ENCODE assay signal across 11 cellular contexts in genomic region chr17:83073389-83074063, GRCh38. TPM values are rescaled to one million over a fixed set of nuclear protein-coding genes. Genes with fewer than 3 reads are reported as not detected.
DNase-seq lines count a peak whose midpoint lies in the region; ATAC-seq, FAIRE-seq and TF ChIP-seq lines count a peak whose summit lies in the region.
"Had no signal": no experiment of that assay in that cellular context is flagged by ENCODE, and none has a peak within 500 bp of the region (broad histone marks: within the 10 kb centered on the region; RNA-seq: fewer than 3 reads in every experiment).

No MANE protein-coding gene starts in this region.

- no peaks in the 10 kb centered on the region for H3K27me3 ChIP-seq in SJCRH30
- H3K27me3 ChIP-seq in heart right ventricle = peaks cover 0 to 13% (median 0%) of the 10 kb centered on the region in 7 donors
- peaks cover 0 to 40% (median 8%) of the 10 kb centered on the region in 7 donors for H3K27me3 ChIP-seq in spleen (replicated peaks in 1 of 7)

- WGBS in heart right ventricle, 2 donors = 60 to 74% methylated on average over 32 of the region's 32 CpGs
- 67 to 82% (median 70%) methylated on average over 5 to 32 of the region's 32 CpGs for WGBS in spleen, 5 donors

- H3K27ac ChIP-seq in SJCRH30 (no peak overlapping the region), heart right ventricle (peak overlapping the region in 1 of 10 donors; percentile 25), spleen (peak overlapping the region in 6 of 8 donors; percentile 12 to 51 (median 31))
- H3K27ac ChIP-seq: cardiac muscle cell had no signal

- intact Hi-C loops in heart right ventricle (cut with DNase I) = no loop called here
- intact Hi-C loops in spleen (cut with DNase I; ENCODE audit: low total_unique reads) = no loop called here

- peak in 6 of 8 donors; percentile 5 to 59 (median 44) for ATAC-seq in heart right ventricle

- peak; percentile 88 for DNase-seq in HPDE6-E6E7 (ENCODE audit: extremely low spot score)
- DNase-seq in SJCRH30 = peak; percentile 52 to 57
- no peak for DNase-seq in heart right ventricle
- no peak for DNase-seq in spleen
- DNase-seq in NCI-H1048 (lab: John Stamatoyannopoulos, UW) = no peak
- no peak for DNase-seq in GM19239 (ENCODE audit: insufficient read length, low spot score)
- no peak for DNase-seq in central memory CD4-positive, alpha-beta T cell
- DNase-seq: DMS 273 treated with DMSO at 0.1 percent for 48 hours; NK-92 treated with Interleukin-12 subunit alpha and Interleukin-12 subunit beta, amount 100 ng/mL, for 24 hours had no signal

- FAIRE-seq in GM19239 (lab: Jason Lieb, UNC) = no peak
- FAIRE-seq: GM12891 had no signal

- peaks cover 14% of the 10 kb centered on the region; the same call in 1 of the 2 replicates for H3K4me1 ChIP-seq in SJCRH30
- peaks cover 0 to 31% (median 6%) of the 10 kb centered on the region in 9 donors for H3K4me1 ChIP-seq in heart right ventricle
- peaks cover 0 to 73% (median 27%) of the 10 kb centered on the region in 6 donors for H3K4me1 ChIP-seq in spleen

- H3K4me3 ChIP-seq in SJCRH30 = peak overlapping the region; percentile 7
- H3K4me3 ChIP-seq in heart right ventricle = no peak overlapping the region
- H3K4me3 ChIP-seq in spleen = no peak overlapping the region
- H3K4me3 ChIP-seq: cardiac muscle cell had no signal

- TF ChIP-seq CTCF in heart right ventricle (IDR thresholded peaks at IDR 0.05) = no peak
- no peak for TF ChIP-seq CTCF in spleen (IDR thresholded peaks at IDR 0.05 in 8 of 11, conservative IDR thresholded peaks at IDR 0.05 in 3 of 11)

- H3K9me3 ChIP-seq in SJCRH30 (replicated peaks) = no peaks in the 10 kb centered on the region
- no peaks in the 10 kb centered on the region for H3K9me3 ChIP-seq in heart right ventricle
- H3K9me3 ChIP-seq in spleen = no peaks in the 10 kb centered on the region

- H3K36me3 ChIP-seq in SJCRH30 = no peaks in the 10 kb centered on the region
- H3K36me3 ChIP-seq in heart right ventricle = no peaks in the 10 kb centered on the region
- no peaks in the 10 kb centered on the region for H3K36me3 ChIP-seq in spleen
- H3K36me3 ChIP-seq: cardiac muscle cell had no signal

- no peak for TF ChIP-seq POLR2A in spleen (IDR thresholded peaks at IDR 0.05)

RNA-seq across cellular contexts. Expression of gene METRNL, which starts 5.9 kb away (rescaled TPM):
- 46.2 and 49.7 TPM in 2 replicates for total RNA-seq in SJCRH30 (2014; rRNA removed; shearing (Covaris generic))
- total RNA-seq in heart right ventricle (10 to 100 TPM; 56.0 to 90.1 (median 70.9) TPM), spleen (10 to 100 TPM; 14.7 to 51.2 (median 38.5) TPM)
- polyA plus RNA-seq in heart right ventricle (100 to 1,000 TPM in 1 of 2 donors, 10 to 100 TPM in 1; 39.0 to 134 TPM), spleen (10 to 100 TPM; 15.3 to 26.5 (median 21.8) TPM)

Comparison
In these comparisons a context has a peak if more than half of its experiments do, and no peak if none do; other contexts are left out.
1. DNase-seq: peak in HPDE6-E6E7 (single experiment) and SJCRH30 (2 of 2); none in heart right ventricle (0 of 2), spleen (single experiment), NCI-H1048 (single experiment), GM19239 (single experiment) and central memory CD4-positive, alpha-beta T cell (single experiment).